ENCODE assay signal across 1 cellular context in the genomic region with DNA sequence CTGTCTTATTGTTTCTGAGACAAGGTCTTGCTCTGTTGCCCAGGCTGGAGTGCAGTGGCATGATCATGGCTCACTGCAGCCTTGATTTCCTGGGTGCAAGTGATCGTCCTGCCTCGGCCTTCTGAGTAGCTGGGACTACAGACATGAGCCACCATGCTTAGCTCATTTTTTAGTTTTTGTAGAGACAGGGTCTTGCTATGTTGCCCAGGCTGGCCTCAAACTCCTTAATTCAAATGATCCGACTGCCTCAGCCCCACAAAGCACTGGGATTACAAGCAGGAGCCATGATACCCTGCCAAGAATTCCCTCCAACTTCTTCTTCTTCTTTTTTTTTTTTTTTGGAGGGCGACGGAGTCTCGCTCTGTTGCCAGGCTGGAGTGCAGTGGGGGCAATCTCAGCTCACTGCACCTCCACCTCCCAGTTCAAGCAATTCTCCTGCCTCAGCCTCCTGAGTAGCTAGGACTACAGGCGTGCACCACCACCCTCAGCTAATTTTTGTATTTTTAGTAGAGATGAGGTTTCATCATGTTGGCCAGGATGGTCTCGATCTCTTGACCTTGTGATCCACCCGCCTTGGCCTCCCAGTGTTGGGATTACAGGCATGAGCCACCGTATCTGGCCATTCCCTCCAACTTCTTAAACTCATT.
TF ChIP-seq lines count a peak whose summit lies in the region.

No MANE protein-coding gene starts in this region.

TF ChIP-seq in HepG2, 621 proteins besides CTCF, POLR2A, EP300 and RAD21 (continued from another document):
- TF ChIP-seq, protein P1, sequence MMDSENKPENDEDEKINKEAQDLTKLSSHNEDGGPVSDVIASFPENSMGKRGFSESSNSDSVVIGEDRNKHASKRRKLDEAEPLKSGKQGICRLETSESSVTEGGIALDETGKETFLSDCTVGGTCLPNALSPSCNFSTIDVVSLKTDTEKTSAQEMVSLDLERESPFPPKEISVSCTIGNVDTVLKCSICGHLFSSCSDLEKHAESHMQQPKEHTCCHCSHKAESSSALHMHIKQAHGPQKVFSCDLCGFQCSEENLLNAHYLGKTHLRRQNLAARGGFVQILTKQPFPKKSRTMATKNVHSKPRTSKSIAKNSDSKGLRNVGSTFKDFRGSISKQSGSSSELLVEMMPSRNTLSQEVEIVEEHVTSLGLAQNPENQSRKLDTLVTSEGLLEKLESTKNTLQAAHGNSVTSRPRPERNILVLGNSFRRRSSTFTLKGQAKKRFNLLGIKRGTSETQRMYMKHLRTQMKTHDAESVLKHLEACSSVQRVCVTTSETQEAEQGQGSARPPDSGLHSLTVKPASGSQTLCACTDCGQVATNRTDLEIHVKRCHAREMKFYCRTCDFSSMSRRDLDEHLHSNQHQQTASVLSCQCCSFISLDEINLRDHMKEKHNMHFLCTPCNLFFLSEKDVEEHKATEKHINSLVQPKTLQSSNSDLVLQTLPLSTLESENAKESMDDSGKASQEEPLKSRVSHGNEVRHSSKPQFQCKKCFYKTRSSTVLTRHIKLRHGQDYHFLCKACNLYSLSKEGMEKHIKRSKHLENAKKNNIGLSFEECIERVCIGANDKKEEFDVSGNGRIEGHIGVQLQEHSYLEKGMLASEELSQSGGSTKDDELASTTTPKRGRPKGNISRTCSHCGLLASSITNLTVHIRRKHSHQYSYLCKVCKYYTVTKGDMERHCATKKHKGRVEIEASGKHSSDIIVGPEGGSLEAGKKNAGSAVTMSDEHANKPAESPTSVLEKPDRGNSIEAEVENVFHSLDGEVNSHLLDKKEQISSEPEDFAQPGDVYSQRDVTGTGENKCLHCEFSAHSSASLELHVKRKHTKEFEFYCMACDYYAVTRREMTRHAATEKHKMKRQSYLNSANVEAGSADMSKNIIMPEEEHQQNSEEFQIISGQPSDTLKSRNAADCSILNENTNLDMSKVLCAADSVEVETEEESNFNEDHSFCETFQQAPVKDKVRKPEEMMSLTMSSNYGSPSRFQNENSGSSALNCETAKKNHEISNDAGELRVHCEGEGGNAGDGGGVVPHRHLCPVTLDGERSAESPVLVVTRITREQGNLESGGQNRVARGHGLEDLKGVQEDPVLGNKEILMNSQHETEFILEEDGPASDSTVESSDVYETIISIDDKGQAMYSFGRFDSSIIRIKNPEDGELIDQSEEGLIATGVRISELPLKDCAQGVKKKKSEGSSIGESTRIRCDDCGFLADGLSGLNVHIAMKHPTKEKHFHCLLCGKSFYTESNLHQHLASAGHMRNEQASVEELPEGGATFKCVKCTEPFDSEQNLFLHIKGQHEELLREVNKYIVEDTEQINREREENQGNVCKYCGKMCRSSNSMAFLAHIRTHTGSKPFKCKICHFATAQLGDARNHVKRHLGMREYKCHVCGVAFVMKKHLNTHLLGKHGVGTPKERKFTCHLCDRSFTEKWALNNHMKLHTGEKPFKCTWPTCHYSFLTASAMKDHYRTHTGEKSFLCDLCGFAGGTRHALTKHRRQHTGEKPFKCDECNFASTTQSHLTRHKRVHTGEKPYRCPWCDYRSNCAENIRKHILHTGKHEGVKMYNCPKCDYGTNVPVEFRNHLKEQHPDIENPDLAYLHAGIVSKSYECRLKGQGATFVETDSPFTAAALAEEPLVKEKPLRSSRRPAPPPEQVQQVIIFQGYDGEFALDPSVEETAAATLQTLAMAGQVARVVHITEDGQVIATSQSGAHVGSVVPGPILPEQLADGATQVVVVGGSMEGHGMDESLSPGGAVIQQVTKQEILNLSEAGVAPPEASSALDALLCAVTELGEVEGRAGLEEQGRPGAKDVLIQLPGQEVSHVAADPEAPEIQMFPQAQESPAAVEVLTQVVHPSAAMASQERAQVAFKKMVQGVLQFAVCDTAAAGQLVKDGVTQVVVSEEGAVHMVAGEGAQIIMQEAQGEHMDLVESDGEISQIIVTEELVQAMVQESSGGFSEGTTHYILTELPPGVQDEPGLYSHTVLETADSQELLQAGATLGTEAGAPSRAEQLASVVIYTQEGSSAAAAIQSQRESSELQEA (CRISPR knock-in tag; IDR thresholded peaks at IDR 0.05; ENCODE audit: not compliant biosample characterization), result peak; percentile 23
- peak; percentile 91 for TF ChIP-seq ZNF121 (CRISPR knock-in tag; IDR thresholded peaks at IDR 0.05)
- TF ChIP-seq ZNF761 (CRISPR knock-in tag; conservative IDR thresholded peaks at IDR 0.05), result 0 out of 2 replicates have a peak, but pooled peaks have one; percentile 44
